In genomic region chr12:12474471-12474928, GRCh38 we compare ENCODE assay signal across 8 cellular contexts.
DNase-seq lines count a peak whose midpoint lies in the region; ATAC-seq and TF ChIP-seq lines count a peak whose summit lies in the region.
"Had no signal": no experiment of that assay in that cellular context is flagged by ENCODE, and none has a peak within 500 bp of the region (broad histone marks: within the 10 kb centered on the region; RNA-seq: fewer than 3 reads in every experiment).

No MANE protein-coding gene starts in this region.

- intact Hi-C loops in prostate gland (cut with DNase I), result no loop called here
- intact Hi-C loops in colonic mucosa (cut with DNase I), result no loop called here

- H3K27me3 ChIP-seq in prostate gland (replicated peaks; ENCODE audit: insufficient read depth) (no peaks in the 10 kb centered on the region), colonic mucosa (no peaks in the 10 kb centered on the region)

- ATAC-seq in GM19438 (IDR thresholded peaks at IDR 0.05; ENCODE audit: low read depth, unreplicated experiment) (peak; percentile 36), HG02885 (IDR thresholded peaks at IDR 0.05; ENCODE audit: poor library complexity, unreplicated experiment) (peak; percentile 34), HG03025 (IDR thresholded peaks at IDR 0.05; ENCODE audit: low FRiP score, unreplicated experiment) (no peak), GM21360 (IDR thresholded peaks at IDR 0.05; ENCODE audit: unreplicated experiment) (no peak)

- DNase-seq in activated T-cell treated with anti-CD3 and anti-CD28 coated beads, Interleukin-2, amount 50 U/mL, for 48 hours, result peak; percentile 71 to 75
- DNase-seq in prostate gland (ENCODE audit: low spot score) (no peak), colonic mucosa (no peak)
- DNase-seq: activated B cell treated with CpG ODN at 0.5 μM for 24 hours had no signal

- no peaks in the 10 kb centered on the region for H3K9me3 ChIP-seq in prostate gland
- no peaks in the 10 kb centered on the region for H3K9me3 ChIP-seq in colonic mucosa

- H3K27ac ChIP-seq in prostate gland (peak overlapping the region; percentile 50 to 78), colonic mucosa (no peak overlapping the region)

- no peak for TF ChIP-seq POLR2A in prostate gland (IDR thresholded peaks at IDR 0.05)

- H3K4me3 ChIP-seq in prostate gland (no peak overlapping the region), colonic mucosa (no peak overlapping the region)

- H3K36me3 ChIP-seq in prostate gland (peaks cover 8 to 10% of the 10 kb centered on the region in 2 donors), colonic mucosa (peaks cover 6% of the 10 kb centered on the region)

- WGBS in prostate gland, result 77% methylated on average over 8 of the region's 8 CpGs

- H3K4me1 ChIP-seq in prostate gland (replicated peaks) (no peaks in the 10 kb centered on the region), colonic mucosa (no peaks in the 10 kb centered on the region)

- no peak for TF ChIP-seq CTCF in prostate gland (IDR thresholded peaks at IDR 0.05)
- TF ChIP-seq CTCF in colonic mucosa (IDR thresholded peaks at IDR 0.05), result no peak

- H3K9ac ChIP-seq in colonic mucosa (ENCODE audit: low read depth in 2 of 2, low read length in 2 of 2), result no peak overlapping the region

Comparison
In these comparisons a context has a peak if more than half of its experiments do, and no peak if none do; other contexts are left out.
1. ATAC-seq: peak in GM19438 (single experiment) and HG02885 (single experiment); none in HG03025 (single experiment) and GM21360 (single experiment).
2. DNase-seq: peak in activated T-cell treated with anti-CD3 and anti-CD28 coated beads, Interleukin-2, amount 50 U/mL, for 48 hours (2 of 2); none in prostate gland (single experiment) and colonic mucosa (single experiment).